Comparison of ENCODE assay signal across 18 cellular contexts in genomic region chr4:97819314-97819713, GRCh38.
DNase-seq lines count a peak whose midpoint lies in the region; FAIRE-seq and TF ChIP-seq lines count a peak whose summit lies in the region.
"Had no signal": no experiment of that assay in that cellular context is flagged by ENCODE, and none has a peak within 500 bp of the region (broad histone marks: within the 10 kb centered on the region; RNA-seq: fewer than 3 reads in every experiment).

No MANE protein-coding gene starts in this region.

- H4K5ac ChIP-seq in H9 (ENCODE audit: insufficient read length, low read depth, low read length): no peak overlapping the region

- CTCF ChIA-PET in endothelial cell of umbilical vein (lab: Charles Lee): interaction anchor here (0.8 to 1.5 kb wide), 3 partner anchors 49 to 98 kb away, joined by 3 to 5 read pairs (median 5); no protein-coding TSS in a partner anchor

- peaks cover 23% of the 10 kb centered on the region for H3K4me1 ChIP-seq in endothelial cell of umbilical vein (ENCODE audit: control insufficient read depth, extremely low read depth, insufficient read depth, low read length)
- H3K4me1 ChIP-seq in small intestine (ENCODE audit: control insufficient read depth in 2 of 2, insufficient read depth in 1 of 2, low read depth in 1 of 2, low read length in 1 of 2): no peaks in the 10 kb centered on the region
- H3K4me1 ChIP-seq in H9 (ENCODE audit: insufficient read depth, low read length): no peaks in the 10 kb centered on the region
- H3K4me1 ChIP-seq: BLaER1 treated with 17β-estradiol and CSF1 and Interleukin-3, amounts not matched to agents 10 nM and 100 nM had no signal

- H3K4me3 Mint-ChIP-seq in H9: no peak overlapping the region
- H3K4me3 Mint-ChIP-seq: B cell; CD8-positive, alpha-beta T cell; IgD-negative memory B cell had no signal

- H3K9me1 ChIP-seq in endothelial cell of umbilical vein (replicated peaks; ENCODE audit: control insufficient read depth, extremely low read depth, insufficient read depth, low read length): no peaks in the 10 kb centered on the region

- H3K4ac ChIP-seq in H9 (ENCODE audit: low read depth, low read length): no peak overlapping the region

- no peak overlapping the region for H3K18ac ChIP-seq in H9 (ENCODE audit: insufficient read length, low read depth, low read length)

- no TSS peak for BruUV-seq in endothelial cell of umbilical vein (replicated peaks; lab: Mats Ljungman, UMichigan)

- H4K8ac ChIP-seq in H9 (replicated peaks; ENCODE audit: insufficient read length, low read depth, low read length): no peak overlapping the region

- no peak overlapping the region for H3K14ac ChIP-seq in H9 (ENCODE audit: insufficient read depth, low read length)

- H4K20me1 ChIP-seq in endothelial cell of umbilical vein (replicated peaks; ENCODE audit: control insufficient read depth, extremely low read depth, insufficient read depth, low read length): no peaks in the 10 kb centered on the region
- H4K20me1 ChIP-seq in H9 (ENCODE audit: control insufficient read depth, insufficient read depth, insufficient read length): no peaks in the 10 kb centered on the region
- H4K20me1 ChIP-seq: BLaER1 treated with 17β-estradiol and CSF1 and Interleukin-3, amounts not matched to agents 10 nM and 100 nM had no signal

- H3T11ph ChIP-seq in H9 (ENCODE audit: low read length): no peak overlapping the region

- H3K36me3 ChIP-seq in endothelial cell of umbilical vein (ENCODE audit: control insufficient read depth in 2 of 2, extremely low read depth in 1 of 2, insufficient read depth in 2 of 2, low read length in 2 of 2) (no peaks in the 10 kb centered on the region), small intestine (ENCODE audit: control insufficient read depth in 2 of 2, insufficient read depth in 2 of 2, low read length in 2 of 2) (no peaks in the 10 kb centered on the region)
- H3K36me3 ChIP-seq: BLaER1 treated with 17β-estradiol and CSF1 and Interleukin-3, amounts not matched to agents 10 nM and 100 nM had no signal

- H4K91ac ChIP-seq in H9 (ENCODE audit: insufficient read length, low read depth, low read length): no peak overlapping the region

- POLR2A ChIA-PET in endothelial cell of umbilical vein (lab: Charles Lee): no interaction called here

- DNase-seq in HPDE6-E6E7 (ENCODE audit: extremely low spot score): peak; percentile 2
- peak; percentile 28 for DNase-seq in RKO (ENCODE audit: low spot score)
- DNase-seq in endothelial cell of umbilical vein (ENCODE audit: low read depth, low spot score): peak; percentile 56
- no peak for DNase-seq in small intestine
- DNase-seq in stimulated activated CD4-positive, alpha-beta T cell treated with anti-CD3 and anti-CD28 coated beads, Interleukin-12 subunit alpha, Interleukin-12 subunit beta, amount 100 ng/mL, for 4 hours: no peak
- no peak for DNase-seq in NOMO-1 treated with dmso at 0.1 percent for 144 hours (lab: John Stamatoyannopoulos, UW; ENCODE audit: unreplicated experiment)
- DNase-seq in H9: no peak
- DNase-seq: Calu3; CD8-positive, alpha-beta T cell; DMS79 treated with DMSO at 0.1 percent for 48 hours; GOT3; H7 had no signal

- H2BK5ac ChIP-seq in H9 (ENCODE audit: insufficient read length, low read length): no peak overlapping the region

- H3K9me3 ChIP-seq in endothelial cell of umbilical vein (replicated peaks; ENCODE audit: control insufficient read depth, insufficient read depth, low read length) (no peaks in the 10 kb centered on the region), small intestine (ENCODE audit: control insufficient read depth, low read depth) (peaks cover 3% of the 10 kb centered on the region), H9 (ENCODE audit: control insufficient read depth, low read depth, low read length) (no peaks in the 10 kb centered on the region)

- no peaks in the 10 kb centered on the region for H3K27me3 Mint-ChIP-seq in H9 (ENCODE audit: low read depth)
- H3K27me3 Mint-ChIP-seq: B cell, IgD-negative memory B cell had no signal

- H3K36me3 Mint-ChIP-seq in H9 (ENCODE audit: insufficient read depth in 1 of 3, low read depth in 3 of 3): peaks cover 0 to 4% (median 0%) of the 10 kb centered on the region in 3 experiments; a peak in 1 of 7 replicates
- H3K36me3 Mint-ChIP-seq: CD8-positive, alpha-beta T cell; IgD-negative memory B cell had no signal

- H2BK12ac ChIP-seq in H9 (ENCODE audit: insufficient read length, low read depth, low read length): no peak overlapping the region

- FAIRE-seq in endothelial cell of umbilical vein (lab: Jason Lieb, UNC) (peak; percentile 42), small intestine (lab: Jason Lieb, UNC) (peak; percentile 95)
- FAIRE-seq: GM12878, HepG2 had no signal

- intact Hi-C loops in endothelial cell of umbilical vein (cut with micrococcal nuclease): loop anchor here (5.0 kb wide), 2 partner anchors 47 to 97 kb away; no protein-coding TSS in a partner anchor

- H3K4me3 ChIP-seq in endothelial cell of umbilical vein (replicated peaks in 1 of 3; ENCODE audit: insufficient read depth in 1 of 3, low read depth in 1 of 3, low read length in 3 of 3) (no peak overlapping the region), small intestine (ENCODE audit: low read depth in 1 of 2, low read length in 2 of 2) (no peak overlapping the region)
- H3K4me3 ChIP-seq: BLaER1 treated with 17β-estradiol and CSF1 and Interleukin-3, amounts not matched to agents 10 nM and 100 nM; GM12878 had no signal

- dilution Hi-C loops in endothelial cell of umbilical vein (cut with MboI; ENCODE audit: extremely low pct_ligation_motif_present, low sequenced_read_pairs): no loop called here

- H3K9ac ChIP-seq in endothelial cell of umbilical vein (replicated peaks; ENCODE audit: extremely low read depth, insufficient read depth, low read length) (no peak overlapping the region), H9 (ENCODE audit: extremely low read depth, insufficient read length, low read length) (no peak overlapping the region)
- H3K9ac ChIP-seq: BLaER1 treated with 17β-estradiol and CSF1 and Interleukin-3, amounts not matched to agents 10 nM and 100 nM had no signal

- no peak overlapping the region for H3K56ac ChIP-seq in H9 (ENCODE audit: insufficient read length, low read depth, low read length)

- no peak overlapping the region for H2BK15ac ChIP-seq in H9 (ENCODE audit: low read depth, low read length)

- no peaks in the 10 kb centered on the region for H3K79me2 ChIP-seq in endothelial cell of umbilical vein (ENCODE audit: control insufficient read depth, insufficient read depth, low read length)
- no peaks in the 10 kb centered on the region for H3K79me2 ChIP-seq in H9 (ENCODE audit: insufficient read depth, low read length)

- H2AFZ ChIP-seq in endothelial cell of umbilical vein (ENCODE audit: low read depth, low read length) (no peak overlapping the region), H9 (ENCODE audit: low read length) (no peak overlapping the region)

- H2AK5ac ChIP-seq in H9 (ENCODE audit: insufficient read length, low read length): no peak overlapping the region

- H3K23me2 ChIP-seq in H9 (ENCODE audit: insufficient read length, low read depth, low read length, poor library complexity, severe bottlenecking): no peaks in the 10 kb centered on the region

- H3K27ac Mint-ChIP-seq in H9: no peak overlapping the region
- H3K27ac Mint-ChIP-seq: B cell; CD8-positive, alpha-beta T cell; IgD-negative memory B cell had no signal

- H3K23ac ChIP-seq in H9 (ENCODE audit: insufficient read length, low read depth, low read length): no peak overlapping the region

- 82 to 93% (median 89%) methylated on average over 1 of the region's 1 CpG for WGBS in small intestine, 3 donors
- no CpG with 5 or more reads among the region's 1 CpG for WGBS in H9 (ENCODE audit: extremely low coverage, insufficient read length, low lambda C conversion rate)

- no peak overlapping the region for H2BK20ac ChIP-seq in H9 (ENCODE audit: low read depth, low read length, poor library complexity, severe bottlenecking)

- peaks cover 10 to 14% of the 10 kb centered on the region in 2 experiments; a peak in 3 of 5 replicates for H3K9me3 Mint-ChIP-seq in H9
- H3K9me3 Mint-ChIP-seq: CD8-positive, alpha-beta T cell had no signal

- H3K27ac ChIP-seq in endothelial cell of umbilical vein (ENCODE audit: insufficient read depth, low read depth, low read length) (no peak overlapping the region), small intestine (ENCODE audit: low read depth in 1 of 2, low read length in 1 of 2) (no peak overlapping the region), H9 (ENCODE audit: insufficient read length, low read depth, low read length) (no peak overlapping the region)
- H3K27ac ChIP-seq: BLaER1 treated with 17β-estradiol and CSF1 and Interleukin-3, amounts not matched to agents 10 nM and 100 nM; HL-60 had no signal

- H3K4me2 ChIP-seq in endothelial cell of umbilical vein (ENCODE audit: insufficient read depth, low read length): peak overlapping the region; percentile 64
- no peak overlapping the region for H3K4me2 ChIP-seq in H9 (ENCODE audit: insufficient read depth, insufficient read length, low read length)
- H3K4me2 ChIP-seq: BLaER1 treated with 17β-estradiol and CSF1 and Interleukin-3, amounts not matched to agents 10 nM and 100 nM had no signal

- H2BK120ac ChIP-seq in H9 (ENCODE audit: low read depth, low read length, poor library complexity, severe bottlenecking): no peak overlapping the region

- TF ChIP-seq CTCF in endothelial cell of umbilical vein (IDR thresholded peaks at IDR 0.05; ENCODE audit: extremely low read depth in 1 of 2, insufficient read depth in 1 of 2, low read depth in 1 of 2, low read length in 2 of 2): no peak
- TF ChIP-seq CTCF in H9 (conservative IDR thresholded peaks at IDR 0.05): no peak

- no peaks in the 10 kb centered on the region for H3K4me1 Mint-ChIP-seq in H9
- H3K4me1 Mint-ChIP-seq: B cell, IgD-negative memory B cell had no signal

- H3K27me3 ChIP-seq in endothelial cell of umbilical vein (ENCODE audit: control insufficient read depth in 2 of 2, insufficient read depth in 2 of 2, low read length in 2 of 2) (no peaks in the 10 kb centered on the region), small intestine (ENCODE audit: control insufficient read depth in 2 of 2, insufficient read depth in 2 of 2, low read length in 2 of 2) (no peaks in the 10 kb centered on the region), H9 (ENCODE audit: insufficient read depth, low read length) (no peaks in the 10 kb centered on the region)
- H3K27me3 ChIP-seq: BLaER1 treated with 17β-estradiol and CSF1 and Interleukin-3, amounts not matched to agents 10 nM and 100 nM had no signal

- no peak for TF ChIP-seq POLR2A in endothelial cell of umbilical vein (IDR thresholded peaks at IDR 0.05; ENCODE audit: low read depth, low read length)

- no peaks in the 10 kb centered on the region for H3K79me1 ChIP-seq in H9 (ENCODE audit: insufficient read depth, low read depth, low read length, poor library complexity, severe bottlenecking)

TF ChIP-seq in endothelial cell of umbilical vein, 7 proteins besides CTCF, POLR2A, EP300 and RAD21:
- TF ChIP-seq GATA2 (IDR thresholded peaks at IDR 0.05; ENCODE audit: insufficient read depth, insufficient read length, low read depth, low read length) (no peak), JUN (IDR thresholded peaks at IDR 0.05; ENCODE audit: borderline replicate concordance, insufficient read depth, insufficient read length, low read depth) (peak; percentile 38), FOS (IDR thresholded peaks at IDR 0.05; ENCODE audit: borderline replicate concordance, insufficient read depth, low read length) (peak; percentile 66)

Comparison
In these comparisons a context has a peak if more than half of its experiments do, and no peak if none do; other contexts are left out.
1. DNase-seq: peak in HPDE6-E6E7 (single experiment), RKO (single experiment) and endothelial cell of umbilical vein (single experiment); none in small intestine (single experiment), stimulated activated CD4-positive, alpha-beta T cell treated with anti-CD3 and anti-CD28 coated beads, Interleukin-12 subunit alpha, Interleukin-12 subunit beta, amount 100 ng/mL, for 4 hours (single experiment), NOMO-1 treated with dmso at 0.1 percent for 144 hours (single experiment) and H9 (single experiment).